In genomic region chr22:37631448-37632173, GRCh38 we compare ENCODE assay signal across 1 cellular context.
TF ChIP-seq lines count a peak whose summit lies in the region.

No MANE protein-coding gene starts in this region.

TF ChIP-seq in HepG2, 621 proteins besides CTCF, POLR2A, EP300 and RAD21 (continued from another document and continues in another):
- TF ChIP-seq LRRFIP1 (CRISPR knock-in tag; conservative IDR thresholded peaks at IDR 0.05) (no peak), DNMT3B (CRISPR knock-in tag; conservative IDR thresholded peaks at IDR 0.05) (no peak), NFIB (CRISPR knock-in tag; IDR thresholded peaks at IDR 0.05; ENCODE audit: borderline replicate concordance) (no peak), JUND (CRISPR knock-in tag; IDR thresholded peaks at IDR 0.05) (0 out of 2 replicates have a peak, but pooled peaks have one; percentile 35), DMAP1 (CRISPR knock-in tag; IDR thresholded peaks at IDR 0.05) (peak; percentile 28; the same call in 1 of the 2 replicates), ZNF605 (CRISPR knock-in tag; IDR thresholded peaks at IDR 0.05) (peak; percentile 37; the same call in 1 of the 2 replicates), BCLAF1 (IDR thresholded peaks at IDR 0.05) (no peak), ZNF3 (CRISPR knock-in tag; IDR thresholded peaks at IDR 0.05) (no peak), ZNF678 (CRISPR knock-in tag; IDR thresholded peaks at IDR 0.05) (peak; percentile 62; the same call in 1 of the 2 replicates), CREM (IDR thresholded peaks at IDR 0.05) (peak; percentile 30; the same call in 1 of the 2 replicates), CREM (CRISPR knock-in tag; IDR thresholded peaks at IDR 0.05) (no peak), TAF1 (CRISPR knock-in tag; IDR thresholded peaks at IDR 0.05) (peak; percentile 22; the same call in 1 of the 2 replicates), AHDC1 (CRISPR knock-in tag; IDR thresholded peaks at IDR 0.05; ENCODE audit: borderline replicate concordance) (peak; percentile 27; the same call in 1 of the 2 replicates), KAT8 (CRISPR knock-in tag; IDR thresholded peaks at IDR 0.05) (no peak), SOX13 (IDR thresholded peaks at IDR 0.05) (no peak), SOX13 (CRISPR knock-in tag; conservative IDR thresholded peaks at IDR 0.05 in 1 of 2, IDR thresholded peaks at IDR 0.05 in 1 of 2) (peak in 1 of 2 experiments; percentile 34; a peak in 1 of 4 replicates), TCF12 (IDR thresholded peaks at IDR 0.05) (no peak), TCF12 (CRISPR knock-in tag; IDR thresholded peaks at IDR 0.05) (no peak), SIX4 (CRISPR knock-in tag; IDR thresholded peaks at IDR 0.05) (peak; percentile 47; the same call in 1 of the 2 replicates), GABPB1 (CRISPR knock-in tag; IDR thresholded peaks at IDR 0.05) (peak; percentile 85), DPF2 (CRISPR knock-in tag; IDR thresholded peaks at IDR 0.05; ENCODE audit: borderline replicate concordance, low read depth) (peak; percentile 76), ZFP82 (CRISPR knock-in tag; IDR thresholded peaks at IDR 0.05; ENCODE audit: borderline replicate concordance) (peak; percentile 62; the same call in 1 of the 2 replicates), ZNF446 (CRISPR knock-in tag; IDR thresholded peaks at IDR 0.05) (no peak), SETDB1 (CRISPR knock-in tag; IDR thresholded peaks at IDR 0.05; ENCODE audit: borderline replicate concordance) (no peak), TCF7L2 (IDR thresholded peaks at IDR 0.05; ENCODE audit: low read depth, low read length) (no peak)
- TF ChIP-seq, protein P1, sequence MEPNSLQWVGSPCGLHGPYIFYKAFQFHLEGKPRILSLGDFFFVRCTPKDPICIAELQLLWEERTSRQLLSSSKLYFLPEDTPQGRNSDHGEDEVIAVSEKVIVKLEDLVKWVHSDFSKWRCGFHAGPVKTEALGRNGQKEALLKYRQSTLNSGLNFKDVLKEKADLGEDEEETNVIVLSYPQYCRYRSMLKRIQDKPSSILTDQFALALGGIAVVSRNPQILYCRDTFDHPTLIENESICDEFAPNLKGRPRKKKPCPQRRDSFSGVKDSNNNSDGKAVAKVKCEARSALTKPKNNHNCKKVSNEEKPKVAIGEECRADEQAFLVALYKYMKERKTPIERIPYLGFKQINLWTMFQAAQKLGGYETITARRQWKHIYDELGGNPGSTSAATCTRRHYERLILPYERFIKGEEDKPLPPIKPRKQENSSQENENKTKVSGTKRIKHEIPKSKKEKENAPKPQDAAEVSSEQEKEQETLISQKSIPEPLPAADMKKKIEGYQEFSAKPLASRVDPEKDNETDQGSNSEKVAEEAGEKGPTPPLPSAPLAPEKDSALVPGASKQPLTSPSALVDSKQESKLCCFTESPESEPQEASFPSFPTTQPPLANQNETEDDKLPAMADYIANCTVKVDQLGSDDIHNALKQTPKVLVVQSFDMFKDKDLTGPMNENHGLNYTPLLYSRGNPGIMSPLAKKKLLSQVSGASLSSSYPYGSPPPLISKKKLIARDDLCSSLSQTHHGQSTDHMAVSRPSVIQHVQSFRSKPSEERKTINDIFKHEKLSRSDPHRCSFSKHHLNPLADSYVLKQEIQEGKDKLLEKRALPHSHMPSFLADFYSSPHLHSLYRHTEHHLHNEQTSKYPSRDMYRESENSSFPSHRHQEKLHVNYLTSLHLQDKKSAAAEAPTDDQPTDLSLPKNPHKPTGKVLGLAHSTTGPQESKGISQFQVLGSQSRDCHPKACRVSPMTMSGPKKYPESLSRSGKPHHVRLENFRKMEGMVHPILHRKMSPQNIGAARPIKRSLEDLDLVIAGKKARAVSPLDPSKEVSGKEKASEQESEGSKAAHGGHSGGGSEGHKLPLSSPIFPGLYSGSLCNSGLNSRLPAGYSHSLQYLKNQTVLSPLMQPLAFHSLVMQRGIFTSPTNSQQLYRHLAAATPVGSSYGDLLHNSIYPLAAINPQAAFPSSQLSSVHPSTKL (CRISPR knock-in tag; IDR thresholded peaks at IDR 0.05) = peak; percentile 54
- TF ChIP-seq, protein P2, sequence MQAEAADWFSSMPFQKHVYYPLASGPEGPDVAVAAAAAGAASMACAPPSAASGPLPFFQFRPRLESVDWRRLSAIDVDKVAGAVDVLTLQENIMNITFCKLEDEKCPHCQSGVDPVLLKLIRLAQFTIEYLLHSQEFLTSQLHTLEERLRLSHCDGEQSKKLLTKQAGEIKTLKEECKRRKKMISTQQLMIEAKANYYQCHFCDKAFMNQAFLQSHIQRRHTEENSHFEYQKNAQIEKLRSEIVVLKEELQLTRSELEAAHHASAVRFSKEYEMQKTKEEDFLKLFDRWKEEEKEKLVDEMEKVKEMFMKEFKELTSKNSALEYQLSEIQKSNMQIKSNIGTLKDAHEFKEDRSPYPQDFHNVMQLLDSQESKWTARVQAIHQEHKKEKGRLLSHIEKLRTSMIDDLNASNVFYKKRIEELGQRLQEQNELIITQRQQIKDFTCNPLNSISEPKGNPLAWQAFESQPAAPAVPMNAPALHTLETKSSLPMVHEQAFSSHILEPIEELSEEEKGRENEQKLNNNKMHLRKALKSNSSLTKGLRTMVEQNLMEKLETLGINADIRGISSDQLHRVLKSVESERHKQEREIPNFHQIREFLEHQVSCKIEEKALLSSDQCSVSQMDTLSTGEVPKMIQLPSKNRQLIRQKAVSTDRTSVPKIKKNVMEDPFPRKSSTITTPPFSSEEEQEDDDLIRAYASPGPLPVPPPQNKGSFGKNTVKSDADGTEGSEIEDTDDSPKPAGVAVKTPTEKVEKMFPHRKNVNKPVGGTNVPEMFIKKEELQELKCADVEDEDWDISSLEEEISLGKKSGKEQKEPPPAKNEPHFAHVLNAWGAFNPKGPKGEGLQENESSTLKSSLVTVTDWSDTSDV (CRISPR knock-in tag; IDR thresholded peaks at IDR 0.05) = no peak
- TF ChIP-seq, protein P3, sequence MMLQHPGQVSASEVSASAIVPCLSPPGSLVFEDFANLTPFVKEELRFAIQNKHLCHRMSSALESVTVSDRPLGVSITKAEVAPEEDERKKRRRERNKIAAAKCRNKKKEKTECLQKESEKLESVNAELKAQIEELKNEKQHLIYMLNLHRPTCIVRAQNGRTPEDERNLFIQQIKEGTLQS (CRISPR knock-in tag; IDR thresholded peaks at IDR 0.05) = 0 out of 2 replicates have a peak, but pooled peaks have one; percentile 7
- TF ChIP-seq, protein P4, sequence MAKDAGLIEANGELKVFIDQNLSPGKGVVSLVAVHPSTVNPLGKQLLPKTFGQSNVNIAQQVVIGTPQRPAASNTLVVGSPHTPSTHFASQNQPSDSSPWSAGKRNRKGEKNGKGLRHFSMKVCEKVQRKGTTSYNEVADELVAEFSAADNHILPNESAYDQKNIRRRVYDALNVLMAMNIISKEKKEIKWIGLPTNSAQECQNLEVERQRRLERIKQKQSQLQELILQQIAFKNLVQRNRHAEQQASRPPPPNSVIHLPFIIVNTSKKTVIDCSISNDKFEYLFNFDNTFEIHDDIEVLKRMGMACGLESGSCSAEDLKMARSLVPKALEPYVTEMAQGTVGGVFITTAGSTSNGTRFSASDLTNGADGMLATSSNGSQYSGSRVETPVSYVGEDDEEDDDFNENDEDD (CRISPR knock-in tag; IDR thresholded peaks at IDR 0.05; ENCODE audit: borderline replicate concordance) = no peak
- TF ChIP-seq, protein P5, sequence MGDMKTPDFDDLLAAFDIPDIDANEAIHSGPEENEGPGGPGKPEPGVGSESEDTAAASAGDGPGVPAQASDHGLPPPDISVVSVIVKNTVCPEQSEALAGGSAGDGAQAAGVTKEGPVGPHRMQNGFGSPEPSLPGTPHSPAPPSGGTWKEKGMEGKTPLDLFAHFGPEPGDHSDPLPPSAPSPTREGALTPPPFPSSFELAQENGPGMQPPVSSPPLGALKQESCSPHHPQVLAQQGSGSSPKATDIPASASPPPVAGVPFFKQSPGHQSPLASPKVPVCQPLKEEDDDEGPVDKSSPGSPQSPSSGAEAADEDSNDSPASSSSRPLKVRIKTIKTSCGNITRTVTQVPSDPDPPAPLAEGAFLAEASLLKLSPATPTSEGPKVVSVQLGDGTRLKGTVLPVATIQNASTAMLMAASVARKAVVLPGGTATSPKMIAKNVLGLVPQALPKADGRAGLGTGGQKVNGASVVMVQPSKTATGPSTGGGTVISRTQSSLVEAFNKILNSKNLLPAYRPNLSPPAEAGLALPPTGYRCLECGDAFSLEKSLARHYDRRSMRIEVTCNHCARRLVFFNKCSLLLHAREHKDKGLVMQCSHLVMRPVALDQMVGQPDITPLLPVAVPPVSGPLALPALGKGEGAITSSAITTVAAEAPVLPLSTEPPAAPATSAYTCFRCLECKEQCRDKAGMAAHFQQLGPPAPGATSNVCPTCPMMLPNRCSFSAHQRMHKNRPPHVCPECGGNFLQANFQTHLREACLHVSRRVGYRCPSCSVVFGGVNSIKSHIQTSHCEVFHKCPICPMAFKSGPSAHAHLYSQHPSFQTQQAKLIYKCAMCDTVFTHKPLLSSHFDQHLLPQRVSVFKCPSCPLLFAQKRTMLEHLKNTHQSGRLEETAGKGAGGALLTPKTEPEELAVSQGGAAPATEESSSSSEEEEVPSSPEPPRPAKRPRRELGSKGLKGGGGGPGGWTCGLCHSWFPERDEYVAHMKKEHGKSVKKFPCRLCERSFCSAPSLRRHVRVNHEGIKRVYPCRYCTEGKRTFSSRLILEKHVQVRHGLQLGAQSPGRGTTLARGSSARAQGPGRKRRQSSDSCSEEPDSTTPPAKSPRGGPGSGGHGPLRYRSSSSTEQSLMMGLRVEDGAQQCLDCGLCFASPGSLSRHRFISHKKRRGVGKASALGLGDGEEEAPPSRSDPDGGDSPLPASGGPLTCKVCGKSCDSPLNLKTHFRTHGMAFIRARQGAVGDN (CRISPR knock-in tag; IDR thresholded peaks at IDR 0.05) = peak; percentile 97
